ENCODE assay signal across 1 cellular context in genomic region chr2:30466216-30466615, GRCh38.
TF ChIP-seq lines count a peak whose summit lies in the region.

No MANE protein-coding gene starts in this region.

TF ChIP-seq in IMR-90, 13 proteins besides CTCF, POLR2A, EP300 and RAD21:
- no peak for TF ChIP-seq MAFK (IDR thresholded peaks at IDR 0.05; ENCODE audit: low read depth, low read length)
- no peak for TF ChIP-seq BHLHE40 (IDR thresholded peaks at IDR 0.05; ENCODE audit: low read depth, low read length)
- no peak for TF ChIP-seq MAZ (IDR thresholded peaks at IDR 0.05; ENCODE audit: borderline replicate concordance, low read depth, low read length)
- TF ChIP-seq NFE2L2 (IDR thresholded peaks at IDR 0.05; ENCODE audit: low read depth, low read length): no peak
- no peak for TF ChIP-seq FOS (IDR thresholded peaks at IDR 0.05; ENCODE audit: low read depth, low read length)
- TF ChIP-seq RCOR1 (IDR thresholded peaks at IDR 0.05; ENCODE audit: insufficient replicate concordance, low read length): no peak
- TF ChIP-seq, protein P1, sequence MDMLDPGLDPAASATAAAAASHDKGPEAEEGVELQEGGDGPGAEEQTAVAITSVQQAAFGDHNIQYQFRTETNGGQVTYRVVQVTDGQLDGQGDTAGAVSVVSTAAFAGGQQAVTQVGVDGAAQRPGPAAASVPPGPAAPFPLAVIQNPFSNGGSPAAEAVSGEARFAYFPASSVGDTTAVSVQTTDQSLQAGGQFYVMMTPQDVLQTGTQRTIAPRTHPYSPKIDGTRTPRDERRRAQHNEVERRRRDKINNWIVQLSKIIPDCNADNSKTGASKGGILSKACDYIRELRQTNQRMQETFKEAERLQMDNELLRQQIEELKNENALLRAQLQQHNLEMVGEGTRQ (IDR thresholded peaks at IDR 0.05; ENCODE audit: low read depth, low read length): no peak
- TF ChIP-seq MXI1 (IDR thresholded peaks at IDR 0.05; ENCODE audit: borderline replicate concordance, low read depth, low read length): no peak
- TF ChIP-seq CEBPB (IDR thresholded peaks at IDR 0.05; ENCODE audit: low read depth, low read length): no peak
- TF ChIP-seq RFX5 (IDR thresholded peaks at IDR 0.05; ENCODE audit: low read depth, low read length): no peak
- TF ChIP-seq SMC3 (IDR thresholded peaks at IDR 0.05; ENCODE audit: low read depth, low read length): no peak
- TF ChIP-seq ELK1 (IDR thresholded peaks at IDR 0.05; ENCODE audit: borderline replicate concordance, low read depth, low read length): no peak
- TF ChIP-seq CHD1 (IDR thresholded peaks at IDR 0.05; ENCODE audit: low read depth, low read length): no peak
